In the genomic region with DNA sequence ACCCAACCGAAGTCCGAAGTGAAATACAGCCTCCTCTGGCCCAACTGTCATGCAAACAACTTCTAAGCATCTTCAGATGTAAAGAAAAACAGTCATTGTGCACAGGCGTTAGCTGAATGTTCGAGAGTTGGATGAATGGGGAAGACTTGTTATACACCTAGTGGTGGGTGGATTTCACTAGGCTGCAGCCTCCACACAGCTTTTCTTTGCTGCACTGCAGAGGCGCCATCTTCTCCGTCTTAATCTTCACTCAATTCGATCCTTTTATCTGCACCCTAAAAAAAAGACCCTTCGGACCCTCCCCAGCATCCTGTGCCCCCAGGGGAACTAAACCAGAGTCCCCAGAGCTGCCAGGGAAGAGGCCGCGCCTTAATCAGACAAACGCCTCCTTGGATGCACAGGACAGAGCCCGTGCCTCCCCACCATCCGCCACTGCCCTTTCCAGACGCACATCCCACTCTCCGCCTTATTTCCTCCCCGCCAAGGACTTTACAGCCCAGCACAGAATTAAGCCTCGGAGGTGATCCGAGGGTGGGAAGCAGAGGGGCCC, we compare ENCODE assay signal across 2 cellular contexts.
A peak's percentile ranks its signal among the peaks of the same experiment; 100 is the strongest.
TF ChIP-seq lines count a peak whose summit lies in the region.

No MANE protein-coding gene starts in this region.

TF ChIP-seq in GM23338, 12 proteins besides CTCF, POLR2A, EP300 and RAD21:
- TF ChIP-seq, protein P1, sequence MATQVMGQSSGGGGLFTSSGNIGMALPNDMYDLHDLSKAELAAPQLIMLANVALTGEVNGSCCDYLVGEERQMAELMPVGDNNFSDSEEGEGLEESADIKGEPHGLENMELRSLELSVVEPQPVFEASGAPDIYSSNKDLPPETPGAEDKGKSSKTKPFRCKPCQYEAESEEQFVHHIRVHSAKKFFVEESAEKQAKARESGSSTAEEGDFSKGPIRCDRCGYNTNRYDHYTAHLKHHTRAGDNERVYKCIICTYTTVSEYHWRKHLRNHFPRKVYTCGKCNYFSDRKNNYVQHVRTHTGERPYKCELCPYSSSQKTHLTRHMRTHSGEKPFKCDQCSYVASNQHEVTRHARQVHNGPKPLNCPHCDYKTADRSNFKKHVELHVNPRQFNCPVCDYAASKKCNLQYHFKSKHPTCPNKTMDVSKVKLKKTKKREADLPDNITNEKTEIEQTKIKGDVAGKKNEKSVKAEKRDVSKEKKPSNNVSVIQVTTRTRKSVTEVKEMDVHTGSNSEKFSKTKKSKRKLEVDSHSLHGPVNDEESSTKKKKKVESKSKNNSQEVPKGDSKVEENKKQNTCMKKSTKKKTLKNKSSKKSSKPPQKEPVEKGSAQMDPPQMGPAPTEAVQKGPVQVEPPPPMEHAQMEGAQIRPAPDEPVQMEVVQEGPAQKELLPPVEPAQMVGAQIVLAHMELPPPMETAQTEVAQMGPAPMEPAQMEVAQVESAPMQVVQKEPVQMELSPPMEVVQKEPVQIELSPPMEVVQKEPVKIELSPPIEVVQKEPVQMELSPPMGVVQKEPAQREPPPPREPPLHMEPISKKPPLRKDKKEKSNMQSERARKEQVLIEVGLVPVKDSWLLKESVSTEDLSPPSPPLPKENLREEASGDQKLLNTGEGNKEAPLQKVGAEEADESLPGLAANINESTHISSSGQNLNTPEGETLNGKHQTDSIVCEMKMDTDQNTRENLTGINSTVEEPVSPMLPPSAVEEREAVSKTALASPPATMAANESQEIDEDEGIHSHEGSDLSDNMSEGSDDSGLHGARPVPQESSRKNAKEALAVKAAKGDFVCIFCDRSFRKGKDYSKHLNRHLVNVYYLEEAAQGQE (IDR thresholded peaks at IDR 0.05; ENCODE audit: unreplicated experiment): no peak
- TF ChIP-seq, protein P2, sequence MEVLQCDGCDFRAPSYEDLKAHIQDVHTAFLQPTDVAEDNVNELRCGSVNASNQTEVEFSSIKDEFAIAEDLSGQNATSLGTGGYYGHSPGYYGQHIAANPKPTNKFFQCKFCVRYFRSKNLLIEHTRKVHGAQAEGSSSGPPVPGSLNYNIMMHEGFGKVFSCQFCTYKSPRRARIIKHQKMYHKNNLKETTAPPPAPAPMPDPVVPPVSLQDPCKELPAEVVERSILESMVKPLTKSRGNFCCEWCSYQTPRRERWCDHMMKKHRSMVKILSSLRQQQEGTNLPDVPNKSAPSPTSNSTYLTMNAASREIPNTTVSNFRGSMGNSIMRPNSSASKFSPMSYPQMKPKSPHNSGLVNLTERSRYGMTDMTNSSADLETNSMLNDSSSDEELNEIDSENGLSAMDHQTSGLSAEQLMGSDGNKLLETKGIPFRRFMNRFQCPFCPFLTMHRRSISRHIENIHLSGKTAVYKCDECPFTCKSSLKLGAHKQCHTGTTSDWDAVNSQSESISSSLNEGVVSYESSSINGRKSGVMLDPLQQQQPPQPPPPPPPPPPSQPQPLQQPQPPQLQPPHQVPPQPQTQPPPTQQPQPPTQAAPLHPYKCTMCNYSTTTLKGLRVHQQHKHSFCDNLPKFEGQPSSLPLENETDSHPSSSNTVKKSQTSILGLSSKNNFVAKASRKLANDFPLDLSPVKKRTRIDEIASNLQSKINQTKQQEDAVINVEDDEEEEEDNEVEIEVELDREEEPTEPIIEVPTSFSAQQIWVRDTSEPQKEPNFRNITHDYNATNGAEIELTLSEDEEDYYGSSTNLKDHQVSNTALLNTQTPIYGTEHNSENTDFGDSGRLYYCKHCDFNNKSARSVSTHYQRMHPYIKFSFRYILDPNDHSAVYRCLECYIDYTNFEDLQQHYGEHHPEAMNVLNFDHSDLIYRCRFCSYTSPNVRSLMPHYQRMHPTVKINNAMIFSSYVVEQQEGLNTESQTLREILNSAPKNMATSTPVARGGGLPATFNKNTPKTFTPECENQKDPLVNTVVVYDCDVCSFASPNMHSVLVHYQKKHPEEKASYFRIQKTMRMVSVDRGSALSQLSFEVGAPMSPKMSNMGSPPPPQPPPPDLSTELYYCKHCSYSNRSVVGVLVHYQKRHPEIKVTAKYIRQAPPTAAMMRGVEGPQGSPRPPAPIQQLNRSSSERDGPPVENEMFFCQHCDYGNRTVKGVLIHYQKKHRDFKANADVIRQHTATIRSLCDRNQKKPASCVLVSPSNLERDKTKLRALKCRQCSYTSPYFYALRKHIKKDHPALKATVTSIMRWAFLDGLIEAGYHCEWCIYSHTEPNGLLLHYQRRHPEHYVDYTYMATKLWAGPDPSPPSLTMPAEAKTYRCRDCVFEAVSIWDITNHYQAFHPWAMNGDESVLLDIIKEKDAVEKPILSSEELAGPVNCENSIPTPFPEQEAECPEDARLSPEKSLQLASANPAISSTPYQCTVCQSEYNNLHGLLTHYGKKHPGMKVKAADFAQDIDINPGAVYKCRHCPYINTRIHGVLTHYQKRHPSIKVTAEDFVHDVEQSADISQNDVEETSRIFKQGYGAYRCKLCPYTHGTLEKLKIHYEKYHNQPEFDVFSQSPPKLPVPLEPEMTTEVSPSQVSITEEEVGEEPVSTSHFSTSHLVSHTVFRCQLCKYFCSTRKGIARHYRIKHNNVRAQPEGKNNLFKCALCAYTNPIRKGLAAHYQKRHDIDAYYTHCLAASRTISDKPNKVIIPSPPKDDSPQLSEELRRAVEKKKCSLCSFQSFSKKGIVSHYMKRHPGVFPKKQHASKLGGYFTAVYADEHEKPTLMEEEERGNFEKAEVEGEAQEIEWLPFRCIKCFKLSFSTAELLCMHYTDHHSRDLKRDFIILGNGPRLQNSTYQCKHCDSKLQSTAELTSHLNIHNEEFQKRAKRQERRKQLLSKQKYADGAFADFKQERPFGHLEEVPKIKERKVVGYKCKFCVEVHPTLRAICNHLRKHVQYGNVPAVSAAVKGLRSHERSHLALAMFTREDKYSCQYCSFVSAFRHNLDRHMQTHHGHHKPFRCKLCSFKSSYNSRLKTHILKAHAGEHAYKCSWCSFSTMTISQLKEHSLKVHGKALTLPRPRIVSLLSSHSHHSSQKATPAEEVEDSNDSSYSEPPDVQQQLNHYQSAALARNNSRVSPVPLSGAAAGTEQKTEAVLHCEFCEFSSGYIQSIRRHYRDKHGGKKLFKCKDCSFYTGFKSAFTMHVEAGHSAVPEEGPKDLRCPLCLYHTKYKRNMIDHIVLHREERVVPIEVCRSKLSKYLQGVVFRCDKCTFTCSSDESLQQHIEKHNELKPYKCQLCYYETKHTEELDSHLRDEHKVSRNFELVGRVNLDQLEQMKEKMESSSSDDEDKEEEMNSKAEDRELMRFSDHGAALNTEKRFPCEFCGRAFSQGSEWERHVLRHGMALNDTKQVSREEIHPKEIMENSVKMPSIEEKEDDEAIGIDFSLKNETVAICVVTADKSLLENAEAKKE (CRISPR knock-in tag; IDR thresholded peaks at IDR 0.05): no peak
- TF ChIP-seq STAT1 (IDR thresholded peaks at IDR 0.05; ENCODE audit: unreplicated experiment): no peak

TF ChIP-seq in GM12878, 131 proteins besides CTCF, POLR2A, EP300 and RAD21 (continued from another document):
- TF ChIP-seq EED (IDR thresholded peaks at IDR 0.05; ENCODE audit: low read depth): no peak; the same call in 1 of the 2 replicates
- no peak for TF ChIP-seq PBX3 (IDR thresholded peaks at IDR 0.05; ENCODE audit: insufficient replicate concordance, low read depth, low read length)
- no peak for TF ChIP-seq CBX3 (IDR thresholded peaks at IDR 0.05; ENCODE audit: borderline replicate concordance, low read depth)
- no peak for TF ChIP-seq CEBPZ (IDR thresholded peaks at IDR 0.05; ENCODE audit: low read depth, low read length)
- no peak for TF ChIP-seq RCOR1 (conservative IDR thresholded peaks at IDR 0.05; ENCODE audit: low read depth, low read length)
- TF ChIP-seq, protein P3, sequence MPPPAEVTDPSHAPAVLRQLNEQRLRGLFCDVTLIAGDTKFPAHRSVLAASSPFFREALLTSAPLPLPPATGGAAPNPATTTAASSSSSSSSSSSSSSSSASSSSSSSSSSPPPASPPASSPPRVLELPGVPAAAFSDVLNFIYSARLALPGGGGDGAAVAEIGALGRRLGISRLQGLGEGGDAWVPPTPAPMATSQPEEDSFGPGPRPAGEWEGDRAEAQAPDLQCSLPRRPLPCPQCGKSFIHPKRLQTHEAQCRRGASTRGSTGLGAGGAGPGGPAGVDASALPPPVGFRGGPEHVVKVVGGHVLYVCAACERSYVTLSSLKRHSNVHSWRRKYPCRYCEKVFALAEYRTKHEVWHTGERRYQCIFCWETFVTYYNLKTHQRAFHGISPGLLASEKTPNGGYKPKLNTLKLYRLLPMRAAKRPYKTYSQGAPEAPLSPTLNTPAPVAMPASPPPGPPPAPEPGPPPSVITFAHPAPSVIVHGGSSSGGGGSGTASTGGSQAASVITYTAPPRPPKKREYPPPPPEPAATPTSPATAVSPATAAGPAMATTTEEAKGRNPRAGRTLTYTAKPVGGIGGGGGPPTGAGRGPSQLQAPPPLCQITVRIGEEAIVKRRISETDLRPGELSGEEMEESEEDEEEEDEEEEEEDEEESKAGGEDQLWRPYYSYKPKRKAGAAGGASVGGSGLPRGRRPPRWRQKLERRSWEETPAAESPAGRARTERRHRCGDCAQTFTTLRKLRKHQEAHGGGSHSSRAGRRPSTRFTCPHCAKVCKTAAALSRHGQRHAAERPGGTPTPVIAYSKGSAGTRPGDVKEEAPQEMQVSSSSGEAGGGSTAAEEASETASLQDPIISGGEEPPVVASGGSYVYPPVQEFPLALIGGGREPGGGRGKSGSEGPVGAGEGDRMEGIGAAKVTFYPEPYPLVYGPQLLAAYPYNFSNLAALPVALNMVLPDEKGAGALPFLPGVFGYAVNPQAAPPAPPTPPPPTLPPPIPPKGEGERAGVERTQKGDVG (CRISPR knock-in tag; IDR thresholded peaks at IDR 0.05): no peak
- no peak for TF ChIP-seq RELB (IDR thresholded peaks at IDR 0.05; ENCODE audit: low read depth)
- no peak for TF ChIP-seq NBN (IDR thresholded peaks at IDR 0.05)
- TF ChIP-seq ASH2L (IDR thresholded peaks at IDR 0.05; ENCODE audit: borderline replicate concordance, low read depth): 0 out of 2 replicates have a peak, but pooled peaks have one; percentile 45
- TF ChIP-seq BACH1 (IDR thresholded peaks at IDR 0.05; ENCODE audit: borderline replicate concordance): no peak
- no peak for TF ChIP-seq YBX1 (IDR thresholded peaks at IDR 0.05)
- TF ChIP-seq SIN3A (IDR thresholded peaks at IDR 0.05; ENCODE audit: low read depth, low read length): no peak
- TF ChIP-seq ZBED1 (IDR thresholded peaks at IDR 0.05; ENCODE audit: borderline replicate concordance): no peak
- TF ChIP-seq USF1 (IDR thresholded peaks at IDR 0.05; ENCODE audit: borderline replicate concordance, extremely low read length, insufficient read depth, low read depth, low read length): no peak
- TF ChIP-seq YY1 (IDR thresholded peaks at IDR 0.05; ENCODE audit: low read depth, low read length): peak; percentile 91
- TF ChIP-seq TAF1 (IDR thresholded peaks at IDR 0.05; ENCODE audit: borderline replicate concordance, low read depth, low read length): no peak
- TF ChIP-seq ESRRA (IDR thresholded peaks at IDR 0.05; ENCODE audit: low read length): no peak
TF ChIP-seq in GM12878: peak in this region for 5.
